In genomic region chr3:28612232-28612631, GRCh38 we compare ENCODE assay signal across 30 cellular contexts.
DNase-seq lines count a peak whose midpoint lies in the region; ATAC-seq and TF ChIP-seq lines count a peak whose summit lies in the region.
"Had no signal": no experiment of that assay in that cellular context is flagged by ENCODE, and none has a peak within 500 bp of the region (broad histone marks: within the 10 kb centered on the region; RNA-seq: fewer than 3 reads in every experiment).

No MANE protein-coding gene starts in this region.

- no peak for TF ChIP-seq CTCF in WTC11 (IDR thresholded peaks at IDR 0.05)
- TF ChIP-seq CTCF in thyroid gland (IDR thresholded peaks at IDR 0.05): no peak
- TF ChIP-seq CTCF in A673 (conservative IDR thresholded peaks at IDR 0.05; ENCODE audit: low read depth, low read length): no peak

- peak overlapping the region; percentile 75; the same call in 1 of the 2 replicates for H3K27ac Mint-ChIP-seq in WTC11
- H3K27ac Mint-ChIP-seq in activated CD4-positive, alpha-beta T cell treated with anti-CD3 and anti-CD28 coated beads, Interleukin-2, amount 10 ng/mL, durations not matched to agents 24 days and 14 days: no peak overlapping the region
- H3K27ac Mint-ChIP-seq: activated naive CD4-positive, alpha-beta T cell treated with anti-CD3 and anti-CD28 coated beads for 36 hours; activated T-helper 1 cell treated with anti-CD3 and anti-CD28 coated beads, Interleukin-12 subunit alpha, Interleukin-12 subunit beta, Interleukin-2, Interleukin-4 antibody, amounts not matched to agents 30 ng/mL and 10 ng/mL and 1 ng/mL, durations not matched to agents 14 hours and 24 hours and 36 hours; B cell; CD8-positive, alpha-beta memory T cell; naive thymus-derived CD8-positive, alpha-beta T cell; T-cell had no signal

- ATAC-seq in Right ventricle myocardium superior (ENCODE audit: poor library complexity): peak; percentile 31
- ATAC-seq in WTC11: peak; percentile 75
- no peak for ATAC-seq in GM19455 (IDR thresholded peaks at IDR 0.05; ENCODE audit: unreplicated experiment)
- ATAC-seq: body of pancreas; left lung; naive thymus-derived CD8-positive, alpha-beta T cell; T-cell had no signal

- H3K4me3 Mint-ChIP-seq in WTC11: no peak overlapping the region
- no peak overlapping the region for H3K4me3 Mint-ChIP-seq in activated CD4-positive, alpha-beta T cell treated with anti-CD3 and anti-CD28 coated beads, Interleukin-2, amount 10 ng/mL, durations not matched to agents 24 days and 14 days
- H3K4me3 Mint-ChIP-seq: activated naive CD4-positive, alpha-beta T cell treated with anti-CD3 and anti-CD28 coated beads for 36 hours; activated T-helper 1 cell treated with anti-CD3 and anti-CD28 coated beads, Interleukin-12 subunit alpha, Interleukin-12 subunit beta, Interleukin-2, Interleukin-4 antibody, amounts not matched to agents 30 ng/mL and 10 ng/mL and 1 ng/mL, durations not matched to agents 14 hours and 24 hours and 36 hours; B cell; CD8-positive, alpha-beta memory T cell; naive thymus-derived CD8-positive, alpha-beta T cell; T-cell had no signal

- intact Hi-C loops in Right ventricle myocardium superior (cut with DNase I): no loop called here
- intact Hi-C loops in cardiac septum (cut with DNase I): no loop called here
- intact Hi-C loops in thyroid gland (cut with DNase I): no loop called here
- intact Hi-C loops in activated CD4-positive, alpha-beta T cell treated with anti-CD3 and anti-CD28 coated beads, Interleukin-2, amount 10 ng/mL, durations not matched to agents 24 days and 14 days (cut with micrococcal nuclease): no loop called here
- intact Hi-C loops in A673 (cut with micrococcal nuclease; ENCODE audit: unreplicated experiment): no loop called here

- TF ChIP-seq POLR2A in thyroid gland (IDR thresholded peaks at IDR 0.05): no peak

- H3K9me3 ChIP-seq in thyroid gland (no peaks in the 10 kb centered on the region), A673 (ENCODE audit: low read depth, low read length, poor library complexity, severe bottlenecking) (no peaks in the 10 kb centered on the region)
- H3K9me3 ChIP-seq: adrenal gland, body of pancreas, left lung, SJSA1, tibial nerve had no signal

- H3K27ac ChIP-seq in thyroid gland (peak overlapping the region in 2 of 3 donors; percentile 22 to 25), A673 (ENCODE audit: low read depth, low read length, poor library complexity, severe bottlenecking) (no peak overlapping the region)
- H3K27ac ChIP-seq: adrenal gland, body of pancreas, left lung, SJSA1, skin epidermis, tibial nerve had no signal

- BruUV-seq in A673 (replicated peaks; lab: Mats Ljungman, UMichigan): no TSS peak

- POLR2A ChIA-PET in WTC11 (lab: Charles Lee) (no interaction called here), A673 (lab: Charles Lee; ENCODE audit: low non-redundant PET) (no interaction called here)

- no peak overlapping the region for H3K4me3 ChIP-seq in thyroid gland (replicated peaks in 1 of 3)
- no peak overlapping the region for H3K4me3 ChIP-seq in A673 (ENCODE audit: low read depth, low read length, poor library complexity, severe bottlenecking)
- H3K4me3 ChIP-seq: adrenal gland, body of pancreas, dorsolateral prefrontal cortex, left lung, SJSA1, skin epidermis, tibial nerve had no signal

- H3K36me3 Mint-ChIP-seq in WTC11: no peaks in the 10 kb centered on the region
- no peaks in the 10 kb centered on the region for H3K36me3 Mint-ChIP-seq in activated CD4-positive, alpha-beta T cell treated with anti-CD3 and anti-CD28 coated beads, Interleukin-2, amount 10 ng/mL, durations not matched to agents 24 days and 14 days (ENCODE audit: low read depth)
- H3K36me3 Mint-ChIP-seq: CD8-positive, alpha-beta memory T cell; naive thymus-derived CD8-positive, alpha-beta T cell; T-cell had no signal

- H3K36me3 ChIP-seq in thyroid gland (no peaks in the 10 kb centered on the region), A673 (ENCODE audit: insufficient read depth, low read length, poor library complexity, severe bottlenecking) (no peaks in the 10 kb centered on the region)
- H3K36me3 ChIP-seq: adrenal gland, left lung, SJSA1, tibial nerve had no signal

- DNase-seq in Right ventricle myocardium superior (no peak), cardiac septum (ENCODE audit: low spot score) (no peak), NCI-H1930 (lab: John Stamatoyannopoulos, UW) (peak; percentile 17 to 31), WTC11 (ENCODE audit: low spot score) (no peak), thyroid gland (no peak), A673 (ENCODE audit: low spot score) (no peak)
- DNase-seq in activated CD4-positive, alpha-beta T cell treated with anti-CD3 and anti-CD28 coated beads, Interleukin-2, amount 10 ng/mL, durations not matched to agents 24 days and 14 days: no peak
- DNase-seq: activated CD4-positive, alpha-beta T cell treated with anti-CD3 and anti-CD28 coated beads, Interleukin-2, amount 50 U/mL, for 4 hours; activated CD4-positive, CD25-positive, alpha-beta regulatory T cell; activated CD8-positive, alpha-beta memory T cell treated with anti-CD3 and anti-CD28 coated beads, Interleukin-2, amount 50 U/mL, for 4 hours; activated naive CD4-positive, alpha-beta T cell treated with anti-CD3 and anti-CD28 coated beads for 36 hours; adrenal gland; body of pancreas; CD8-positive, alpha-beta memory T cell; DMS153; dorsolateral prefrontal cortex; HCEC 1CT; hypothalamus; KBM-7; left lung; midbrain; naive thymus-derived CD8-positive, alpha-beta T cell; NCI-H1694 treated with DMSO at 0.1 percent for 48 hours; T-cell had no signal

- H3K4me1 Mint-ChIP-seq in WTC11: peaks cover 45% of the 10 kb centered on the region
- no peaks in the 10 kb centered on the region for H3K4me1 Mint-ChIP-seq in activated CD4-positive, alpha-beta T cell treated with anti-CD3 and anti-CD28 coated beads, Interleukin-2, amount 10 ng/mL, durations not matched to agents 24 days and 14 days
- H3K4me1 Mint-ChIP-seq: B cell; CD8-positive, alpha-beta memory T cell; naive thymus-derived CD8-positive, alpha-beta T cell; T-cell had no signal

- H3K9me3 Mint-ChIP-seq in WTC11: peaks cover 1% of the 10 kb centered on the region; the same call in 1 of the 2 replicates
- no peaks in the 10 kb centered on the region for H3K9me3 Mint-ChIP-seq in activated CD4-positive, alpha-beta T cell treated with anti-CD3 and anti-CD28 coated beads, Interleukin-2, amount 10 ng/mL, durations not matched to agents 24 days and 14 days
- H3K9me3 Mint-ChIP-seq: activated naive CD4-positive, alpha-beta T cell treated with anti-CD3 and anti-CD28 coated beads for 36 hours; activated T-helper 1 cell treated with anti-CD3 and anti-CD28 coated beads, Interleukin-12 subunit alpha, Interleukin-12 subunit beta, Interleukin-2, Interleukin-4 antibody, amounts not matched to agents 30 ng/mL and 10 ng/mL and 1 ng/mL, durations not matched to agents 14 hours and 24 hours and 36 hours; CD8-positive, alpha-beta memory T cell; T-cell had no signal

- CTCF ChIA-PET in WTC11 (lab: Charles Lee) (interaction anchor here (0.7 kb wide), 1 partner anchor 56 kb away, joined by 4 read pairs; no protein-coding TSS in a partner anchor), A673 (lab: Charles Lee) (no interaction called here)

- H3K27me3 Mint-ChIP-seq in WTC11 (ENCODE audit: low read depth): no peaks in the 10 kb centered on the region; the same call in 1 of the 2 replicates
- H3K27me3 Mint-ChIP-seq in activated CD4-positive, alpha-beta T cell treated with anti-CD3 and anti-CD28 coated beads, Interleukin-2, amount 10 ng/mL, durations not matched to agents 24 days and 14 days: no peaks in the 10 kb centered on the region
- H3K27me3 Mint-ChIP-seq: B cell; CD8-positive, alpha-beta memory T cell; T-cell had no signal

- H3K4me1 ChIP-seq in thyroid gland (peaks cover 6 to 20% of the 10 kb centered on the region in 2 donors), A673 (ENCODE audit: insufficient read depth, low read length, poor library complexity, severe bottlenecking) (no peaks in the 10 kb centered on the region)
- H3K4me1 ChIP-seq: adrenal gland, body of pancreas, left lung, SJSA1 had no signal

- H3K27me3 ChIP-seq in thyroid gland: no peaks in the 10 kb centered on the region
- no peaks in the 10 kb centered on the region for H3K27me3 ChIP-seq in A673 (replicated peaks; ENCODE audit: insufficient read depth, low read depth, low read length, poor library complexity)
- H3K27me3 ChIP-seq: adrenal gland, body of pancreas, dorsolateral prefrontal cortex, left lung, SJSA1, tibial nerve had no signal

TF ChIP-seq in WTC11, 78 proteins besides CTCF, POLR2A, EP300 and RAD21 (continues in another document):
- TF ChIP-seq AFF4 (CRISPR knock-in tag; IDR thresholded peaks at IDR 0.05; ENCODE audit: borderline replicate concordance): no peak
- TF ChIP-seq PRRX2 (CRISPR knock-in tag; IDR thresholded peaks at IDR 0.05): no peak
- no peak for TF ChIP-seq IRF2 (CRISPR knock-in tag; IDR thresholded peaks at IDR 0.05; ENCODE audit: borderline replicate concordance, low read depth)
- TF ChIP-seq TEAD4 (CRISPR knock-in tag; IDR thresholded peaks at IDR 0.05): no peak

Comparison
In these comparisons a context has a peak if more than half of its experiments do, and no peak if none do; other contexts are left out.
1. DNase-seq: peak in NCI-H1930 (2 of 2); none in Right ventricle myocardium superior (single experiment), cardiac septum (single experiment), WTC11 (single experiment), thyroid gland (0 of 2), activated CD4-positive, alpha-beta T cell treated with anti-CD3 and anti-CD28 coated beads, Interleukin-2, amount 10 ng/mL, durations not matched to agents 24 days and 14 days (single experiment) and A673 (single experiment).